In genomic region chr10:43323245-43323644, GRCh38 we compare ENCODE assay signal across 1 cellular context.
TF ChIP-seq lines count a peak whose summit lies in the region.

No MANE protein-coding gene starts in this region.

TF ChIP-seq in HepG2, 621 proteins besides CTCF, POLR2A, EP300 and RAD21:
- TF ChIP-seq SPEN (CRISPR knock-in tag; IDR thresholded peaks at IDR 0.05; ENCODE audit: low read depth) (no peak), ZNF30 (CRISPR knock-in tag; IDR thresholded peaks at IDR 0.05) (no peak), ZNF496 (CRISPR knock-in tag; IDR thresholded peaks at IDR 0.05; ENCODE audit: insufficient replicate concordance) (no peak), ZNF546 (CRISPR knock-in tag; conservative IDR thresholded peaks at IDR 0.05) (no peak), NCOA2 (CRISPR knock-in tag; IDR thresholded peaks at IDR 0.05) (no peak)
- TF ChIP-seq, protein P1, sequence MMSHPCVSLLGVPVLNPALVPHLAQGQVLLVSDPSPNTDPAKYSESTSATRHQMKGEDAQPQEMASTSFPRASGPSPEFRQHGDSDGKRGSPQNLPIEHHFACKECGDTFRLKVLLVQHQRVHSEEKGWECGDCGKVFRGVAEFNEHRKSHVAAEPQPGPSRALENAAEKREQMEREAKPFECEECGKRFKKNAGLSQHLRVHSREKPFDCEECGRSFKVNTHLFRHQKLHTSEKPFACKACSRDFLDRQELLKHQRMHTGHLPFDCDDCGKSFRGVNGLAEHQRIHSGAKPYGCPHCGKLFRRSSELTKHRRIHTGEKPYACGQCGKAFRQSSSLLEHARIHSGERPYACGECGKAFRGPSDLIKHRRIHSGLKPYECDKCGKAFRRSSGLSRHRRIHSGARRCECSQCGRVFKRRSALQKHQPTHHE (CRISPR knock-in tag; IDR thresholded peaks at IDR 0.05; ENCODE audit: borderline replicate concordance): no peak
